Comparison of ENCODE assay signal across 10 cellular contexts in genomic region chr5:132001647-132002561, GRCh38. TPM values are rescaled to one million over a fixed set of nuclear protein-coding genes. Genes with fewer than 3 reads are reported as not detected.
A peak's percentile ranks its signal among the peaks of the same experiment; 100 is the strongest.
DNase-seq lines count a peak whose midpoint lies in the region; ATAC-seq and TF ChIP-seq lines count a peak whose summit lies in the region.
"Had no signal": no experiment of that assay in that cellular context is flagged by ENCODE, and none has a peak within 500 bp of the region (broad histone marks: within the 10 kb centered on the region; RNA-seq: fewer than 3 reads in every experiment).

No MANE protein-coding gene starts in this region.

- peak; percentile 11 for TF ChIP-seq CTCF in chondrocyte (IDR thresholded peaks at IDR 0.05)
- TF ChIP-seq CTCF in lower lobe of right lung (IDR thresholded peaks at IDR 0.05) = no peak
- no peak for TF ChIP-seq CTCF in RWPE1 (conservative IDR thresholded peaks at IDR 0.05; ENCODE audit: low read depth)

- peaks cover 57% of the 10 kb centered on the region for H3K4me1 ChIP-seq in CD8-positive, alpha-beta memory T cell (ENCODE audit: insufficient read depth, low read length)
- H3K4me1 ChIP-seq in lower lobe of right lung = peaks cover 10% of the 10 kb centered on the region

- H3K4me1 Mint-ChIP-seq in CD8-positive, alpha-beta memory T cell = peaks cover 43 to 56% (median 54%) of the 10 kb centered on the region in 3 donors
- H3K4me1 Mint-ChIP-seq in chondrocyte (ENCODE audit: low read depth) = peaks cover 5% of the 10 kb centered on the region

- peak overlapping the region; percentile 33 for H3K4me3 ChIP-seq in CD8-positive, alpha-beta memory T cell (ENCODE audit: low read length)
- no peak overlapping the region for H3K4me3 ChIP-seq in lower lobe of right lung

- no peaks in the 10 kb centered on the region for H3K9me3 Mint-ChIP-seq in CD8-positive, alpha-beta memory T cell
- H3K9me3 Mint-ChIP-seq in chondrocyte (ENCODE audit: low read depth) = no peaks in the 10 kb centered on the region

- no peaks in the 10 kb centered on the region for H3K27me3 ChIP-seq in CD8-positive, alpha-beta memory T cell (ENCODE audit: insufficient read depth, low read length, poor library complexity, severe bottlenecking)
- no peaks in the 10 kb centered on the region for H3K27me3 ChIP-seq in lower lobe of right lung (ENCODE audit: low read depth)

- H3K27ac Mint-ChIP-seq in CD8-positive, alpha-beta memory T cell = peak overlapping the region in 6 of 8 donors; percentile 12 to 88 (median 84)
- H3K27ac Mint-ChIP-seq in chondrocyte (ENCODE audit: unreplicated experiment) = no peak overlapping the region

- no peak for DNase-seq in CD8-positive, alpha-beta memory T cell
- peak; percentile 52 for DNase-seq in HuH-7.5 (ENCODE audit: low spot score)
- DNase-seq in chondrocyte (ENCODE audit: low spot score) = peak; percentile 34
- DNase-seq in lower lobe of right lung = peak; percentile 28
- DNase-seq in RWPE1 (ENCODE audit: low spot score) = no peak
- no peak for DNase-seq in GF-D8 (lab: John Stamatoyannopoulos, UW)
- no peak for DNase-seq in left colon

- POLR2A ChIA-PET in CD8-positive, alpha-beta memory T cell (lab: Charles Lee) = interaction anchor here (0.6 kb wide), 2 partner anchors 10 to 21 kb away, joined by 3 to 4 read pairs; no protein-coding TSS in a partner anchor
- POLR2A ChIA-PET in RWPE1 (lab: Yijun Ruan, JAX; ENCODE audit: low non-redundant PET) = no interaction called here

- H3K9me3 ChIP-seq in CD8-positive, alpha-beta memory T cell (ENCODE audit: low read length) = no peaks in the 10 kb centered on the region
- H3K9me3 ChIP-seq in lower lobe of right lung = no peaks in the 10 kb centered on the region

- H3K36me3 ChIP-seq in CD8-positive, alpha-beta memory T cell (ENCODE audit: insufficient read depth, low read length) = no peaks in the 10 kb centered on the region
- H3K36me3 ChIP-seq in lower lobe of right lung = no peaks in the 10 kb centered on the region

- H3K4me3 Mint-ChIP-seq in CD8-positive, alpha-beta memory T cell = peak overlapping the region in 2 of 7 donors; percentile 60 to 71
- H3K4me3 Mint-ChIP-seq in chondrocyte (ENCODE audit: unreplicated experiment) = no peak overlapping the region

- peaks cover 0 to 1% of the 10 kb centered on the region in 2 donors for H3K27me3 Mint-ChIP-seq in CD8-positive, alpha-beta memory T cell
- H3K27me3 Mint-ChIP-seq in chondrocyte (ENCODE audit: low read depth) = no peaks in the 10 kb centered on the region

- intact Hi-C loops in lower lobe of right lung (cut with DNase I) (no loop called here), left colon (cut with DNase I, micrococcal nuclease) (no loop called here)

- CTCF ChIA-PET in CD8-positive, alpha-beta memory T cell (lab: Charles Lee) = interaction anchor here (0.8 to 13.3 kb wide), 4 partner anchors 8 to 421 kb away, joined by 3 to 157 read pairs (median 4); no protein-coding TSS in a partner anchor
- CTCF ChIA-PET in RWPE1 (lab: Yijun Ruan, JAX) = interaction anchor here (0.6 to 1.7 kb wide), 2 partner anchors 91 to 413 kb away, joined by 3 to 5 read pairs; no protein-coding TSS in a partner anchor

- no peaks in the 10 kb centered on the region for H3K36me3 Mint-ChIP-seq in CD8-positive, alpha-beta memory T cell
- no peaks in the 10 kb centered on the region for H3K36me3 Mint-ChIP-seq in chondrocyte (ENCODE audit: low read depth)

- H3K27ac ChIP-seq in CD8-positive, alpha-beta memory T cell (ENCODE audit: low read depth, low read length) = no peak overlapping the region
- no peak overlapping the region for H3K27ac ChIP-seq in lower lobe of right lung
- H3K27ac ChIP-seq in RWPE1 = no peak overlapping the region

- no peak for ATAC-seq in lower lobe of right lung
- ATAC-seq in left colon = no peak
- no peak for ATAC-seq in GM18907 (IDR thresholded peaks at IDR 0.05; ENCODE audit: unreplicated experiment)

RNA-seq across cellular contexts. Expression of gene ACSL6, which starts 9.6 kb away (rescaled TPM):
- total RNA-seq in CD8-positive, alpha-beta memory T cell = 10 to 100 TPM; 21.8 to 22.7 TPM
- 20.7 TPM for polyA plus RNA-seq in CD8-positive, alpha-beta memory T cell
- total RNA-seq in chondrocyte (not detected in 3 replicates), lower lobe of right lung (0.59 TPM), left colon (under 1 TPM; 0.58 to 0.59 TPM)
- total RNA-seq: pulmonary artery endothelial cell had no signal

RNA-seq across cellular contexts. Expression of gene MEIKIN, which starts 56.4 kb away (rescaled TPM):
- under 1 TPM in 1 of 2 experiments, not detected in 1; 0.53 TPM for total RNA-seq in CD8-positive, alpha-beta memory T cell
- 0.69 TPM for polyA plus RNA-seq in CD8-positive, alpha-beta memory T cell
- not detected in 3 replicates for total RNA-seq in chondrocyte
- total RNA-seq in lower lobe of right lung = not detected
- not detected for total RNA-seq in left colon
- total RNA-seq: cerebellum, pulmonary artery endothelial cell had no signal

RNA-seq across cellular contexts. Expression of gene IL3, which starts 58.6 kb away (rescaled TPM):
- total RNA-seq in CD8-positive, alpha-beta memory T cell = 10 to 100 TPM; 69.7 to 71.9 TPM
- not detected for polyA plus RNA-seq in CD8-positive, alpha-beta memory T cell
- not detected in 3 replicates for total RNA-seq in chondrocyte
- total RNA-seq in lower lobe of right lung = not detected
- not detected for total RNA-seq in left colon
- total RNA-seq: cerebellum, pulmonary artery endothelial cell had no signal

Comparison
In these comparisons a context has a peak if more than half of its experiments do, and no peak if none do; other contexts are left out.
1. DNase-seq: peak in HuH-7.5 (single experiment), chondrocyte (single experiment) and lower lobe of right lung (single experiment); none in CD8-positive, alpha-beta memory T cell (0 of 5), RWPE1 (single experiment), GF-D8 (single experiment) and left colon (0 of 2).
2. RNA of gene ACSL6, which starts 9.6 kb away (total RNA-seq): 21.8 to 22.7 TPM in CD8-positive, alpha-beta memory T cell; 0.59 TPM in lower lobe of right lung (single experiment), 0.58 to 0.59 TPM in left colon and not detected in chondrocyte; every median in the first group is over 10 times any median in the second.
3. RNA of gene IL3, which starts 58.6 kb away (total RNA-seq): 69.7 to 71.9 TPM in CD8-positive, alpha-beta memory T cell; not detected in chondrocyte, not detected in lower lobe of right lung (single experiment) and not detected in left colon; every median in the first group is over 10 times any median in the second.